In genomic region chr11:18115360-18116127, GRCh38 we compare ENCODE assay signal across 8 cellular contexts. TPM values are rescaled to one million over a fixed set of nuclear protein-coding genes. Genes with fewer than 3 reads are reported as not detected.
A peak's percentile ranks its signal among the peaks of the same experiment; 100 is the strongest.
DNase-seq lines count a peak whose midpoint lies in the region; ATAC-seq and TF ChIP-seq lines count a peak whose summit lies in the region.

No MANE protein-coding gene starts in this region.

- no peak overlapping the region for H2BK20ac ChIP-seq in H9 (ENCODE audit: low read depth, low read length, poor library complexity, severe bottlenecking)

- H3K9ac ChIP-seq in H9 (ENCODE audit: extremely low read depth, insufficient read length, low read length) = no peak overlapping the region

- H2BK5ac ChIP-seq in H9 (ENCODE audit: insufficient read length, low read length) = no peak overlapping the region

- peak overlapping the region; percentile 26 for H3K4me2 ChIP-seq in H9 (ENCODE audit: insufficient read depth, insufficient read length, low read length)

- H3K36me3 Mint-ChIP-seq in H9 (ENCODE audit: insufficient read depth in 1 of 3, low read depth in 3 of 3) = peaks cover 0 to 4% (median 0%) of the 10 kb centered on the region in 3 experiments; a peak in 1 of 7 replicates
- H3K36me3 Mint-ChIP-seq in activated naive CD4-positive, alpha-beta T cell treated with anti-CD3 and anti-CD28 coated beads, Interleukin-2, amount 10 ng/mL, durations not matched to agents 7 days and 5 days = no peaks in the 10 kb centered on the region

- H3K27ac ChIP-seq in H9 (ENCODE audit: insufficient read length, low read depth, low read length) (no peak overlapping the region), cardiac muscle cell (no peak overlapping the region)

- no peak overlapping the region for H3K23ac ChIP-seq in H9 (ENCODE audit: insufficient read length, low read depth, low read length)

- H3K27ac Mint-ChIP-seq in H9 = no peak overlapping the region
- no peak overlapping the region for H3K27ac Mint-ChIP-seq in activated naive CD4-positive, alpha-beta T cell treated with anti-CD3 and anti-CD28 coated beads, Interleukin-2, amount 10 ng/mL, durations not matched to agents 7 days and 5 days

- H3K27me3 ChIP-seq in H9 (ENCODE audit: insufficient read depth, low read length) (no peaks in the 10 kb centered on the region), cardiac muscle cell (peaks cover 50% of the 10 kb centered on the region)

- no peak overlapping the region for H2AFZ ChIP-seq in H9 (ENCODE audit: low read length)

- H4K91ac ChIP-seq in H9 (ENCODE audit: insufficient read length, low read depth, low read length) = no peak overlapping the region

- H3K79me2 ChIP-seq in H9 (ENCODE audit: insufficient read depth, low read length) = no peaks in the 10 kb centered on the region

- DNase-seq in GM03348 (ENCODE audit: low spot score) = peak; percentile 84
- peak; percentile 85 for DNase-seq in H9
- DNase-seq in NAMALWA (ENCODE audit: low spot score) = peak; percentile 86
- DNase-seq in activated naive CD4-positive, alpha-beta T cell treated with anti-CD3 and anti-CD28 coated beads, Interleukin-2, amount 10 ng/mL, durations not matched to agents 7 days and 5 days = peak; percentile 75
- DNase-seq in cardiac muscle cell (ENCODE audit: low read depth in 1 of 2, low spot score in 1 of 2) = peak; percentile 69 to 76
- peak; percentile 29 for DNase-seq in putamen (ENCODE audit: low spot score)
- DNase-seq in amniotic stem cell (lab: John Stamatoyannopoulos, UW) = no peak

- no peaks in the 10 kb centered on the region for H3K79me1 ChIP-seq in H9 (ENCODE audit: insufficient read depth, low read depth, low read length, poor library complexity, severe bottlenecking)

- H3K4me3 ChIP-seq in cardiac muscle cell = no peak overlapping the region

- H4K8ac ChIP-seq in H9 (replicated peaks; ENCODE audit: insufficient read length, low read depth, low read length) = no peak overlapping the region

- H3K27me3 Mint-ChIP-seq in H9 (ENCODE audit: low read depth) = peaks cover 38% of the 10 kb centered on the region
- H3K27me3 Mint-ChIP-seq in activated naive CD4-positive, alpha-beta T cell treated with anti-CD3 and anti-CD28 coated beads, Interleukin-2, amount 10 ng/mL, durations not matched to agents 7 days and 5 days = peaks cover 38% of the 10 kb centered on the region

- H3K23me2 ChIP-seq in H9 (ENCODE audit: insufficient read length, low read depth, low read length, poor library complexity, severe bottlenecking) = no peaks in the 10 kb centered on the region

- ATAC-seq in SK-N-SH treated with all-trans-retinoic acid at 6 μM for 48 hours = peak; percentile 98

- H2BK15ac ChIP-seq in H9 (ENCODE audit: low read depth, low read length) = no peak overlapping the region

- H3K4me3 Mint-ChIP-seq in H9 = peak overlapping the region; percentile 24; a peak in 2 of 5 replicates
- H3K4me3 Mint-ChIP-seq in activated naive CD4-positive, alpha-beta T cell treated with anti-CD3 and anti-CD28 coated beads, Interleukin-2, amount 10 ng/mL, durations not matched to agents 7 days and 5 days = no peak overlapping the region

- H3T11ph ChIP-seq in H9 (ENCODE audit: low read length) = no peak overlapping the region

- TF ChIP-seq CTCF in H9 (conservative IDR thresholded peaks at IDR 0.05) = peak; percentile 92
- TF ChIP-seq CTCF in cardiac muscle cell (IDR thresholded peaks at IDR 0.05; ENCODE audit: low read depth, low read length) = peak; percentile 88

- H3K4me1 Mint-ChIP-seq in H9 = peaks cover 0 to 6% of the 10 kb centered on the region in 2 experiments; a peak in 2 of 4 replicates
- H3K4me1 Mint-ChIP-seq in activated naive CD4-positive, alpha-beta T cell treated with anti-CD3 and anti-CD28 coated beads, Interleukin-2, amount 10 ng/mL, durations not matched to agents 7 days and 5 days = no peaks in the 10 kb centered on the region

- no peak overlapping the region for H4K5ac ChIP-seq in H9 (ENCODE audit: insufficient read length, low read depth, low read length)

- H3K18ac ChIP-seq in H9 (ENCODE audit: insufficient read length, low read depth, low read length) = no peak overlapping the region

- WGBS in H9 (ENCODE audit: extremely low coverage, insufficient read length, low lambda C conversion rate) = no CpG with 5 or more reads among the region's 9 CpGs

- CTCF ChIA-PET in activated naive CD4-positive, alpha-beta T cell treated with anti-CD3 and anti-CD28 coated beads, Interleukin-2, amount 10 ng/mL, durations not matched to agents 7 days and 5 days (lab: Charles Lee) = interaction anchor here (0.6 to 3.1 kb wide), 34 partner anchors 10 to 737 kb away, joined by 3 to 27 read pairs (median 4); partner anchors contain the start of genes SAAL1 and TSG101

- H3K36me3 ChIP-seq in cardiac muscle cell = no peaks in the 10 kb centered on the region

- H2BK120ac ChIP-seq in H9 (ENCODE audit: low read depth, low read length, poor library complexity, severe bottlenecking) = no peak overlapping the region

- H3K56ac ChIP-seq in H9 (ENCODE audit: insufficient read length, low read depth, low read length) = no peak overlapping the region

- H3K9me3 ChIP-seq in H9 (ENCODE audit: control insufficient read depth, low read depth, low read length) = no peaks in the 10 kb centered on the region
- no peaks in the 10 kb centered on the region for H3K9me3 ChIP-seq in cardiac muscle cell (ENCODE audit: low read depth)

- no peak overlapping the region for H2BK12ac ChIP-seq in H9 (ENCODE audit: insufficient read length, low read depth, low read length)

- no peak overlapping the region for H3K4ac ChIP-seq in H9 (ENCODE audit: low read depth, low read length)

- no peaks in the 10 kb centered on the region for H3K4me1 ChIP-seq in H9 (ENCODE audit: insufficient read depth, low read length)
- no peaks in the 10 kb centered on the region for H3K4me1 ChIP-seq in cardiac muscle cell (ENCODE audit: low read depth)

- peaks cover 0 to 7% of the 10 kb centered on the region in 2 experiments; a peak in 1 of 5 replicates for H3K9me3 Mint-ChIP-seq in H9
- no peaks in the 10 kb centered on the region for H3K9me3 Mint-ChIP-seq in activated naive CD4-positive, alpha-beta T cell treated with anti-CD3 and anti-CD28 coated beads, Interleukin-2, amount 10 ng/mL, durations not matched to agents 7 days and 5 days

- H3K14ac ChIP-seq in H9 (ENCODE audit: insufficient read depth, low read length) = no peak overlapping the region

- no peak overlapping the region for H2AK5ac ChIP-seq in H9 (ENCODE audit: insufficient read length, low read length)

- H4K20me1 ChIP-seq in H9 (ENCODE audit: control insufficient read depth, insufficient read depth, insufficient read length) = no peaks in the 10 kb centered on the region

TF ChIP-seq in SK-N-SH treated with all-trans-retinoic acid at 6 μM for 48 hours, 23 proteins besides CTCF, POLR2A, EP300 and RAD21 (continues in another document):
- TF ChIP-seq BACH2 (CRISPR knock-in tag; IDR thresholded peaks at IDR 0.05; ENCODE audit: borderline replicate concordance) (no peak), CREB5 (CRISPR knock-in tag; IDR thresholded peaks at IDR 0.05; ENCODE audit: low read depth) (no peak), ZNF565 (CRISPR knock-in tag; conservative IDR thresholded peaks at IDR 0.05; ENCODE audit: low read depth) (no peak), OSR1 (CRISPR knock-in tag; IDR thresholded peaks at IDR 0.05) (no peak), TCF4 (CRISPR knock-in tag; IDR thresholded peaks at IDR 0.05; ENCODE audit: borderline replicate concordance) (no peak), ISL1 (CRISPR knock-in tag; IDR thresholded peaks at IDR 0.05) (no peak), ZFP30 (CRISPR knock-in tag; IDR thresholded peaks at IDR 0.05) (no peak), ZC3H10 (CRISPR knock-in tag; IDR thresholded peaks at IDR 0.05) (no peak), PPARA (CRISPR knock-in tag; IDR thresholded peaks at IDR 0.05; ENCODE audit: borderline replicate concordance) (no peak), ZFP3 (CRISPR knock-in tag; IDR thresholded peaks at IDR 0.05) (no peak), CSDC2 (CRISPR knock-in tag; IDR thresholded peaks at IDR 0.05) (no peak), SNAI2 (CRISPR knock-in tag; IDR thresholded peaks at IDR 0.05) (no peak), RARB (CRISPR knock-in tag; IDR thresholded peaks at IDR 0.05) (no peak)
- TF ChIP-seq, protein P1, sequence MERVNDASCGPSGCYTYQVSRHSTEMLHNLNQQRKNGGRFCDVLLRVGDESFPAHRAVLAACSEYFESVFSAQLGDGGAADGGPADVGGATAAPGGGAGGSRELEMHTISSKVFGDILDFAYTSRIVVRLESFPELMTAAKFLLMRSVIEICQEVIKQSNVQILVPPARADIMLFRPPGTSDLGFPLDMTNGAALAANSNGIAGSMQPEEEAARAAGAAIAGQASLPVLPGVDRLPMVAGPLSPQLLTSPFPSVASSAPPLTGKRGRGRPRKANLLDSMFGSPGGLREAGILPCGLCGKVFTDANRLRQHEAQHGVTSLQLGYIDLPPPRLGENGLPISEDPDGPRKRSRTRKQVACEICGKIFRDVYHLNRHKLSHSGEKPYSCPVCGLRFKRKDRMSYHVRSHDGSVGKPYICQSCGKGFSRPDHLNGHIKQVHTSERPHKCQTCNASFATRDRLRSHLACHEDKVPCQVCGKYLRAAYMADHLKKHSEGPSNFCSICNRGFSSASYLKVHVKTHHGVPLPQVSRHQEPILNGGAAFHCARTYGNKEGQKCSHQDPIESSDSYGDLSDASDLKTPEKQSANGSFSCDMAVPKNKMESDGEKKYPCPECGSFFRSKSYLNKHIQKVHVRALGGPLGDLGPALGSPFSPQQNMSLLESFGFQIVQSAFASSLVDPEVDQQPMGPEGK (CRISPR knock-in tag; IDR thresholded peaks at IDR 0.05; ENCODE audit: borderline replicate concordance) = no peak

RNA-seq across cellular contexts. Expression of gene SAAL1, which starts 9.7 kb away (rescaled TPM):
- total RNA-seq in H9 (2021) (34.4 and 43.5 TPM in 2 replicates), cardiac muscle cell (11.3 and 15.1 TPM in 2 replicates)
- 18.2 and 21.3 TPM in 2 replicates for polyA plus RNA-seq in cardiac muscle cell

RNA-seq across cellular contexts. Expression of gene MRGPRX3, which starts 16.8 kb away (rescaled TPM):
- not detected in 2 replicates for total RNA-seq in H9 (2021)
- not detected in 2 replicates for total RNA-seq in cardiac muscle cell
- polyA plus RNA-seq in cardiac muscle cell = not detected in 2 replicates

RNA-seq across cellular contexts. Expression of gene MRGPRX4, which starts 57.1 kb away (rescaled TPM):
- total RNA-seq in H9 (2021) (not detected in 2 replicates), cardiac muscle cell (not detected in 2 replicates)
- polyA plus RNA-seq in cardiac muscle cell = not detected in 2 replicates
